ENCODE assay signal across 1 cellular context in genomic region chr19:47994209-47994802, GRCh38.
TF ChIP-seq lines count a peak whose summit lies in the region.

ELSPBP1 (plus strand) TSS chr19:47994632; CDS start chr19:48008668, 14,036 bp downstream.

TF ChIP-seq in HEK293, 187 proteins besides CTCF, POLR2A, EP300 and RAD21 (continued from another document and continues in another):
- TF ChIP-seq ZNF558 (tag by site-specific recombination; IDR thresholded peaks at IDR 0.05) (no peak), ZNF692 (tag by site-specific recombination; IDR thresholded peaks at IDR 0.05) (peak; percentile 74), ZNF660 (tag by site-specific recombination; IDR thresholded peaks at IDR 0.05) (peak; percentile 80), ZSCAN18 (tag by site-specific recombination; IDR thresholded peaks at IDR 0.05) (no peak), ZFHX2 (tag by site-specific recombination; conservative IDR thresholded peaks at IDR 0.05) (peak; percentile 81), KLF1 (tag by site-specific recombination; IDR thresholded peaks at IDR 0.05) (no peak), KLF10 (tag by site-specific recombination; IDR thresholded peaks at IDR 0.05) (no peak), KLF17 (tag by site-specific recombination; IDR thresholded peaks at IDR 0.05) (peak; percentile 71; the same call in 1 of the 2 replicates), ZNF37A (tag by site-specific recombination; IDR thresholded peaks at IDR 0.05) (no peak), ZEB2 (tag by site-specific recombination; IDR thresholded peaks at IDR 0.05) (peak; percentile 86), ZNF24 (tag by site-specific recombination; IDR thresholded peaks at IDR 0.05) (peak; percentile 53; the same call in 1 of the 2 replicates), ZSCAN16 (tag by site-specific recombination; IDR thresholded peaks at IDR 0.05) (no peak), PRDM2 (tag by site-specific recombination; IDR thresholded peaks at IDR 0.05; ENCODE audit: borderline replicate concordance) (no peak), MEIS1 (CRISPR knock-in tag; IDR thresholded peaks at IDR 0.05; ENCODE audit: borderline replicate concordance) (peak; percentile 99), ZNF449 (tag by site-specific recombination; IDR thresholded peaks at IDR 0.05) (no peak), IKZF3 (tag by site-specific recombination; IDR thresholded peaks at IDR 0.05) (peak; percentile 37; the same call in 1 of the 2 replicates), ZNF585B (tag by site-specific recombination; IDR thresholded peaks at IDR 0.05) (no peak), SP7 (tag by site-specific recombination; IDR thresholded peaks at IDR 0.05) (peak; percentile 89), ZNF354C (tag by site-specific recombination; IDR thresholded peaks at IDR 0.05; ENCODE audit: borderline replicate concordance, low read depth) (no peak), KLF16 (tag by site-specific recombination; IDR thresholded peaks at IDR 0.05) (peak; percentile 54; the same call in 1 of the 2 replicates), ZNF155 (tag by site-specific recombination; IDR thresholded peaks at IDR 0.05) (no peak), ZNF529 (tag by site-specific recombination; IDR thresholded peaks at IDR 0.05; ENCODE audit: insufficient replicate concordance) (no peak), GLI2 (tag by site-specific recombination; IDR thresholded peaks at IDR 0.05; ENCODE audit: borderline replicate concordance, low read depth) (no peak), ZNF140 (tag by site-specific recombination; IDR thresholded peaks at IDR 0.05) (no peak), REPIN1 (tag by site-specific recombination; IDR thresholded peaks at IDR 0.05; ENCODE audit: low read depth) (no peak), ZNF670 (tag by site-specific recombination; IDR thresholded peaks at IDR 0.05; ENCODE audit: low read depth) (no peak), HIC1 (tag by site-specific recombination; IDR thresholded peaks at IDR 0.05) (peak; percentile 44; the same call in 1 of the 2 replicates), GFI1B (tag by site-specific recombination; IDR thresholded peaks at IDR 0.05) (no peak), ZBTB49 (tag by site-specific recombination; IDR thresholded peaks at IDR 0.05; ENCODE audit: low read depth) (no peak), KLF8 (tag by site-specific recombination; IDR thresholded peaks at IDR 0.05) (peak; percentile 58; the same call in 1 of the 2 replicates), YY2 (tag by site-specific recombination; IDR thresholded peaks at IDR 0.05) (no peak), HOXC10 (CRISPR knock-in tag; IDR thresholded peaks at IDR 0.05) (0 out of 2 replicates have a peak, but pooled peaks have one; percentile 83), ZNF335 (tag by site-specific recombination; conservative IDR thresholded peaks at IDR 0.05) (0 out of 2 replicates have a peak, but pooled peaks have one; percentile 22), ZNF701 (tag by site-specific recombination; IDR thresholded peaks at IDR 0.05) (no peak), PBX3 (CRISPR knock-in tag; IDR thresholded peaks at IDR 0.05) (no peak), WT1 (tag by site-specific recombination; IDR thresholded peaks at IDR 0.05) (0 out of 2 replicates have a peak, but pooled peaks have one; percentile 38), ZNF248 (tag by site-specific recombination; IDR thresholded peaks at IDR 0.05) (no peak), BCL11B (tag by site-specific recombination; IDR thresholded peaks at IDR 0.05; ENCODE audit: low read depth) (no peak), ZNF350 (tag by site-specific recombination; IDR thresholded peaks at IDR 0.05) (no peak), ZNF221 (tag by site-specific recombination; IDR thresholded peaks at IDR 0.05; ENCODE audit: borderline replicate concordance) (no peak), FEZF1 (tag by site-specific recombination; IDR thresholded peaks at IDR 0.05) (peak; percentile 49; the same call in 1 of the 2 replicates), ZNF664 (tag by site-specific recombination; IDR thresholded peaks at IDR 0.05) (no peak), ZNF704 (tag by site-specific recombination; IDR thresholded peaks at IDR 0.05) (no peak)
